Comparison of ENCODE assay signal across 1 cellular context in the genomic region with DNA sequence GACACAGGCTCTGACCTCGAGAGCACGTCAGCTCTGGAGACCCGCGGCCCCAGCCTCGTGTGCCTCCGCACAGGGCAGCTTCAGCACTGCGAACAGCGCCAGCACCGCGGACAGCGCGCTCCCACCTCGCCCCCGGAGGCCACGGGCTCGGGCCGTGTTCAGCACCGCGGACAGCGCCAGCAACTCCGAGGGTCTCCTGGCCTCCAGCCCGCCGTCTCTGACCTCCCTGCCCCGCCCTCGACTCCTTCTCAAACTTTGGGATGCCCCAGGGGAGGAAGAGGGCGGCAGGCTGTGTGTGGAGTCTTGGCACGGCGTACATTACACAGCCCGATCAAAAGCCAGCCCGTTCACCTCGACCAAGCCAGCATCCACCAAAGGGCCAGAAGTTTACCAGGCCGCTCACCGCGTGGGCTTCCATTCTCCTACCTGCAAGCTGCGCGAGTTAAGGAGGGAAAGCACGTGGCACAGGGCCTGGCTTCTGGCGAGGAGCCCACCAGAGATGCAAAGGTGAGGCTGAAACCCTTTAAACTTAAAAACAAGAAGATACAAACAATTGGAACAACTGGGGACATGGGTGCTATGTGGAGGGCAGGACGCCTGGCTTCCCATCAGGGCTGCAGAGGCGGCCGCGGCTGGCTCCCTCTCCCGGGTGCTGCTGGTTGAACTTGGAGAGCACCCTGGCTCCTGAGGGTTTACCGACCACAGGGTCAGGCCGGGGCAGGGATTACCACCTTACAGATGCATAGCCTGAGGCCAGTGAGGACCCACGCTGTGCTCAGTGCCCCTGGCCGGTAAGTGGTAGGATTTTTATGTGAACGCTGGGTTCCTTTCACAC.
A peak's percentile ranks its signal among the peaks of the same experiment; 100 is the strongest.
TF ChIP-seq lines count a peak whose summit lies in the region.

No MANE protein-coding gene starts in this region.

TF ChIP-seq in HepG2, 621 proteins besides CTCF, POLR2A, EP300 and RAD21 (continued from another document and continues in another):
- TF ChIP-seq TARDBP (CRISPR knock-in tag; IDR thresholded peaks at IDR 0.05) (peak; percentile 95; the same call in 1 of the 2 replicates), ZNF331 (CRISPR knock-in tag; IDR thresholded peaks at IDR 0.05) (peak; percentile 100), ZBTB7A (CRISPR knock-in tag; IDR thresholded peaks at IDR 0.05) (peak; percentile 100), MAX (IDR thresholded peaks at IDR 0.05) (peak; percentile 80), SNAPC4 (CRISPR knock-in tag; IDR thresholded peaks at IDR 0.05) (peak; percentile 99), MAFF (IDR thresholded peaks at IDR 0.05; ENCODE audit: low read depth, low read length) (no peak), PAWR (CRISPR knock-in tag; IDR thresholded peaks at IDR 0.05; ENCODE audit: borderline replicate concordance) (peak; percentile 100), ZNF468 (CRISPR knock-in tag; IDR thresholded peaks at IDR 0.05) (peak; percentile 100), TEF (CRISPR knock-in tag; IDR thresholded peaks at IDR 0.05) (peak; percentile 100), FLYWCH1 (CRISPR knock-in tag; IDR thresholded peaks at IDR 0.05) (peak; percentile 100), SP5 (CRISPR knock-in tag; IDR thresholded peaks at IDR 0.05; ENCODE audit: borderline replicate concordance, low read depth) (peak; percentile 89), FOXA1 (IDR thresholded peaks at IDR 0.05) (no peak), FOXA1 (CRISPR knock-in tag; IDR thresholded peaks at IDR 0.05) (peak; percentile 90), ZNF496 (CRISPR knock-in tag; IDR thresholded peaks at IDR 0.05; ENCODE audit: insufficient replicate concordance) (peak; percentile 95), SP1 (IDR thresholded peaks at IDR 0.05) (no peak), SP1 (CRISPR knock-in tag; IDR thresholded peaks at IDR 0.05) (peak; percentile 93), SNAPC5 (CRISPR knock-in tag; IDR thresholded peaks at IDR 0.05; ENCODE audit: borderline replicate concordance) (peak; percentile 99), HIVEP1 (CRISPR knock-in tag; IDR thresholded peaks at IDR 0.05) (peak; percentile 99), YY1 (IDR thresholded peaks at IDR 0.05; ENCODE audit: insufficient read depth, insufficient replicate concordance, low read depth, low read length) (no peak), ZFP62 (CRISPR knock-in tag; IDR thresholded peaks at IDR 0.05) (no peak), MIER3 (CRISPR knock-in tag; IDR thresholded peaks at IDR 0.05; ENCODE audit: borderline replicate concordance) (peak; percentile 100), HNRNPL (IDR thresholded peaks at IDR 0.05; ENCODE audit: low read depth, low read length) (no peak), ZBTB38 (CRISPR knock-in tag; IDR thresholded peaks at IDR 0.05) (peak; percentile 100), NFIB (CRISPR knock-in tag; IDR thresholded peaks at IDR 0.05; ENCODE audit: borderline replicate concordance) (peak; percentile 99), ZNF615 (CRISPR knock-in tag; IDR thresholded peaks at IDR 0.05; ENCODE audit: borderline replicate concordance) (peak; percentile 100), ZNF749 (CRISPR knock-in tag; IDR thresholded peaks at IDR 0.05; ENCODE audit: borderline replicate concordance) (peak; percentile 100), MTF2 (CRISPR knock-in tag; IDR thresholded peaks at IDR 0.05; ENCODE audit: borderline replicate concordance) (peak; percentile 100), ZNF234 (CRISPR knock-in tag; conservative IDR thresholded peaks at IDR 0.05) (peak; percentile 100), MEIS2 (CRISPR knock-in tag; IDR thresholded peaks at IDR 0.05) (peak; percentile 100), JUND (CRISPR knock-in tag; IDR thresholded peaks at IDR 0.05) (peak; percentile 93), ZBTB21 (CRISPR knock-in tag; IDR thresholded peaks at IDR 0.05) (peak; percentile 93), CERS6 (CRISPR knock-in tag; IDR thresholded peaks at IDR 0.05) (peak; percentile 100), ZSCAN25 (CRISPR knock-in tag; IDR thresholded peaks at IDR 0.05) (peak; percentile 98), EZH2 (conservative IDR thresholded peaks at IDR 0.05; ENCODE audit: low read depth, low read length) (no peak), ZNF329 (CRISPR knock-in tag; IDR thresholded peaks at IDR 0.05; ENCODE audit: low read depth) (peak; percentile 98), SMC3 (IDR thresholded peaks at IDR 0.05; ENCODE audit: low read length) (no peak), ZFP36L2 (CRISPR knock-in tag; IDR thresholded peaks at IDR 0.05) (peak; percentile 100), HOXA9 (CRISPR knock-in tag; IDR thresholded peaks at IDR 0.05; ENCODE audit: borderline replicate concordance) (peak; percentile 100)
- TF ChIP-seq, protein P1, sequence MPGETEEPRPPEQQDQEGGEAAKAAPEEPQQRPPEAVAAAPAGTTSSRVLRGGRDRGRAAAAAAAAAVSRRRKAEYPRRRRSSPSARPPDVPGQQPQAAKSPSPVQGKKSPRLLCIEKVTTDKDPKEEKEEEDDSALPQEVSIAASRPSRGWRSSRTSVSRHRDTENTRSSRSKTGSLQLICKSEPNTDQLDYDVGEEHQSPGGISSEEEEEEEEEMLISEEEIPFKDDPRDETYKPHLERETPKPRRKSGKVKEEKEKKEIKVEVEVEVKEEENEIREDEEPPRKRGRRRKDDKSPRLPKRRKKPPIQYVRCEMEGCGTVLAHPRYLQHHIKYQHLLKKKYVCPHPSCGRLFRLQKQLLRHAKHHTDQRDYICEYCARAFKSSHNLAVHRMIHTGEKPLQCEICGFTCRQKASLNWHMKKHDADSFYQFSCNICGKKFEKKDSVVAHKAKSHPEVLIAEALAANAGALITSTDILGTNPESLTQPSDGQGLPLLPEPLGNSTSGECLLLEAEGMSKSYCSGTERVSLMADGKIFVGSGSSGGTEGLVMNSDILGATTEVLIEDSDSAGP (CRISPR knock-in tag; IDR thresholded peaks at IDR 0.05; ENCODE audit: borderline replicate concordance), result peak; percentile 96
- TF ChIP-seq, protein P2, sequence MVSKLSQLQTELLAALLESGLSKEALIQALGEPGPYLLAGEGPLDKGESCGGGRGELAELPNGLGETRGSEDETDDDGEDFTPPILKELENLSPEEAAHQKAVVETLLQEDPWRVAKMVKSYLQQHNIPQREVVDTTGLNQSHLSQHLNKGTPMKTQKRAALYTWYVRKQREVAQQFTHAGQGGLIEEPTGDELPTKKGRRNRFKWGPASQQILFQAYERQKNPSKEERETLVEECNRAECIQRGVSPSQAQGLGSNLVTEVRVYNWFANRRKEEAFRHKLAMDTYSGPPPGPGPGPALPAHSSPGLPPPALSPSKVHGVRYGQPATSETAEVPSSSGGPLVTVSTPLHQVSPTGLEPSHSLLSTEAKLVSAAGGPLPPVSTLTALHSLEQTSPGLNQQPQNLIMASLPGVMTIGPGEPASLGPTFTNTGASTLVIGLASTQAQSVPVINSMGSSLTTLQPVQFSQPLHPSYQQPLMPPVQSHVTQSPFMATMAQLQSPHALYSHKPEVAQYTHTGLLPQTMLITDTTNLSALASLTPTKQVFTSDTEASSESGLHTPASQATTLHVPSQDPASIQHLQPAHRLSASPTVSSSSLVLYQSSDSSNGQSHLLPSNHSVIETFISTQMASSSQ (IDR thresholded peaks at IDR 0.05; ENCODE audit: low read depth), result no peak
- TF ChIP-seq, protein P2 (CRISPR knock-in tag; IDR thresholded peaks at IDR 0.05; ENCODE audit: borderline replicate concordance), result peak; percentile 95
- TF ChIP-seq, protein P3, sequence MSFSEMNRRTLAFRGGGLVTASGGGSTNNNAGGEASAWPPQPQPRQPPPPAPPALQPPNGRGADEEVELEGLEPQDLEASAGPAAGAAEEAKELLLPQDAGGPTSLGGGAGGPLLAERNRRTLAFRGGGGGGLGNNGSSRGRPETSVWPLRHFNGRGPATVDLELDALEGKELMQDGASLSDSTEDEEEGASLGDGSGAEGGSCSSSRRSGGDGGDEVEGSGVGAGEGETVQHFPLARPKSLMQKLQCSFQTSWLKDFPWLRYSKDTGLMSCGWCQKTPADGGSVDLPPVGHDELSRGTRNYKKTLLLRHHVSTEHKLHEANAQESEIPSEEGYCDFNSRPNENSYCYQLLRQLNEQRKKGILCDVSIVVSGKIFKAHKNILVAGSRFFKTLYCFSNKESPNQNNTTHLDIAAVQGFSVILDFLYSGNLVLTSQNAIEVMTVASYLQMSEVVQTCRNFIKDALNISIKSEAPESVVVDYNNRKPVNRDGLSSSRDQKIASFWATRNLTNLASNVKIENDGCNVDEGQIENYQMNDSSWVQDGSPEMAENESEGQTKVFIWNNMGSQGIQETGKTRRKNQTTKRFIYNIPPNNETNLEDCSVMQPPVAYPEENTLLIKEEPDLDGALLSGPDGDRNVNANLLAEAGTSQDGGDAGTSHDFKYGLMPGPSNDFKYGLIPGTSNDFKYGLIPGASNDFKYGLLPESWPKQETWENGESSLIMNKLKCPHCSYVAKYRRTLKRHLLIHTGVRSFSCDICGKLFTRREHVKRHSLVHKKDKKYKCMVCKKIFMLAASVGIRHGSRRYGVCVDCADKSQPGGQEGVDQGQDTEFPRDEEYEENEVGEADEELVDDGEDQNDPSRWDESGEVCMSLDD (CRISPR knock-in tag; IDR thresholded peaks at IDR 0.05; ENCODE audit: borderline replicate concordance), result peak; percentile 100
- TF ChIP-seq, protein P4, sequence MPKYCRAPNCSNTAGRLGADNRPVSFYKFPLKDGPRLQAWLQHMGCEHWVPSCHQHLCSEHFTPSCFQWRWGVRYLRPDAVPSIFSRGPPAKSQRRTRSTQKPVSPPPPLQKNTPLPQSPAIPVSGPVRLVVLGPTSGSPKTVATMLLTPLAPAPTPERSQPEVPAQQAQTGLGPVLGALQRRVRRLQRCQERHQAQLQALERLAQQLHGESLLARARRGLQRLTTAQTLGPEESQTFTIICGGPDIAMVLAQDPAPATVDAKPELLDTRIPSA (CRISPR knock-in tag; IDR thresholded peaks at IDR 0.05; ENCODE audit: borderline replicate concordance), result peak; percentile 100
- TF ChIP-seq, protein P5, sequence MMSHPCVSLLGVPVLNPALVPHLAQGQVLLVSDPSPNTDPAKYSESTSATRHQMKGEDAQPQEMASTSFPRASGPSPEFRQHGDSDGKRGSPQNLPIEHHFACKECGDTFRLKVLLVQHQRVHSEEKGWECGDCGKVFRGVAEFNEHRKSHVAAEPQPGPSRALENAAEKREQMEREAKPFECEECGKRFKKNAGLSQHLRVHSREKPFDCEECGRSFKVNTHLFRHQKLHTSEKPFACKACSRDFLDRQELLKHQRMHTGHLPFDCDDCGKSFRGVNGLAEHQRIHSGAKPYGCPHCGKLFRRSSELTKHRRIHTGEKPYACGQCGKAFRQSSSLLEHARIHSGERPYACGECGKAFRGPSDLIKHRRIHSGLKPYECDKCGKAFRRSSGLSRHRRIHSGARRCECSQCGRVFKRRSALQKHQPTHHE (CRISPR knock-in tag; IDR thresholded peaks at IDR 0.05; ENCODE audit: borderline replicate concordance), result peak; percentile 100
